Comparison of ENCODE assay signal across 1 cellular context in the genomic region with DNA sequence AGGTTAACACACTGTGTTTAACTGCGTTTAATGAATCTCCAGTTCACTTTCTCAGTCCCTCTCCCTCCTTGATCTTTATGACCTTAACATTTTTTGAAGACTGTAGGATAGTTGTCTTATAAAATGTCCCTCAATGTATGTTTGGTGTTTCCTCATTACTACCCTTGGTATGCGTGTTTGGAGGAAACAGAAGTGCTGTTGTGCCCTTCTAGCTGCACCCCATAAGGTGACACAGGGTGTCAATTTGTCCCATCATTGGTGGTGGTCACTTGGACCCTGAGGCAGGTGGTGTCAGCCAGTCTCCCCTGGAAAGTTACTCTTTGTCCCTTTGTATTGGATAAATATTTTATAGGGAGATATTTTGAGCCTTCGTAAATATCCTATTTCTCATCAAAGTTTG.
TF ChIP-seq lines count a peak whose summit lies in the region.

No MANE protein-coding gene starts in this region.

TF ChIP-seq in SK-N-SH treated with all-trans-retinoic acid at 6 μM for 48 hours, 23 proteins besides CTCF, POLR2A, EP300 and RAD21 (continued from another document):
- TF ChIP-seq, protein P1, sequence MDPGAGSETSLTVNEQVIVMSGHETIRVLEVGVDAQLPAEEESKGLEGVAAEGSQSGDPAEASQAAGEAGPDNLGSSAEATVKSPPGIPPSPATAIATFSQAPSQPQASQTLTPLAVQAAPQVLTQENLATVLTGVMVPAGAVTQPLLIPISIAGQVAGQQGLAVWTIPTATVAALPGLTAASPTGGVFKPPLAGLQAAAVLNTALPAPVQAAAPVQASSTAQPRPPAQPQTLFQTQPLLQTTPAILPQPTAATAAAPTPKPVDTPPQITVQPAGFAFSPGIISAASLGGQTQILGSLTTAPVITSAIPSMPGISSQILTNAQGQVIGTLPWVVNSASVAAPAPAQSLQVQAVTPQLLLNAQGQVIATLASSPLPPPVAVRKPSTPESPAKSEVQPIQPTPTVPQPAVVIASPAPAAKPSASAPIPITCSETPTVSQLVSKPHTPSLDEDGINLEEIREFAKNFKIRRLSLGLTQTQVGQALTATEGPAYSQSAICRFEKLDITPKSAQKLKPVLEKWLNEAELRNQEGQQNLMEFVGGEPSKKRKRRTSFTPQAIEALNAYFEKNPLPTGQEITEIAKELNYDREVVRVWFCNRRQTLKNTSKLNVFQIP (CRISPR knock-in tag; IDR thresholded peaks at IDR 0.05; ENCODE audit: borderline replicate concordance, low read depth) = no peak
- TF ChIP-seq, protein P2, sequence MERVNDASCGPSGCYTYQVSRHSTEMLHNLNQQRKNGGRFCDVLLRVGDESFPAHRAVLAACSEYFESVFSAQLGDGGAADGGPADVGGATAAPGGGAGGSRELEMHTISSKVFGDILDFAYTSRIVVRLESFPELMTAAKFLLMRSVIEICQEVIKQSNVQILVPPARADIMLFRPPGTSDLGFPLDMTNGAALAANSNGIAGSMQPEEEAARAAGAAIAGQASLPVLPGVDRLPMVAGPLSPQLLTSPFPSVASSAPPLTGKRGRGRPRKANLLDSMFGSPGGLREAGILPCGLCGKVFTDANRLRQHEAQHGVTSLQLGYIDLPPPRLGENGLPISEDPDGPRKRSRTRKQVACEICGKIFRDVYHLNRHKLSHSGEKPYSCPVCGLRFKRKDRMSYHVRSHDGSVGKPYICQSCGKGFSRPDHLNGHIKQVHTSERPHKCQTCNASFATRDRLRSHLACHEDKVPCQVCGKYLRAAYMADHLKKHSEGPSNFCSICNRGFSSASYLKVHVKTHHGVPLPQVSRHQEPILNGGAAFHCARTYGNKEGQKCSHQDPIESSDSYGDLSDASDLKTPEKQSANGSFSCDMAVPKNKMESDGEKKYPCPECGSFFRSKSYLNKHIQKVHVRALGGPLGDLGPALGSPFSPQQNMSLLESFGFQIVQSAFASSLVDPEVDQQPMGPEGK (CRISPR knock-in tag; IDR thresholded peaks at IDR 0.05; ENCODE audit: borderline replicate concordance) = no peak
TF ChIP-seq in SK-N-SH treated with all-trans-retinoic acid at 6 μM for 48 hours: peak in this region for 0.
